Comparison of ENCODE assay signal across 2 cellular contexts in the genomic region with DNA sequence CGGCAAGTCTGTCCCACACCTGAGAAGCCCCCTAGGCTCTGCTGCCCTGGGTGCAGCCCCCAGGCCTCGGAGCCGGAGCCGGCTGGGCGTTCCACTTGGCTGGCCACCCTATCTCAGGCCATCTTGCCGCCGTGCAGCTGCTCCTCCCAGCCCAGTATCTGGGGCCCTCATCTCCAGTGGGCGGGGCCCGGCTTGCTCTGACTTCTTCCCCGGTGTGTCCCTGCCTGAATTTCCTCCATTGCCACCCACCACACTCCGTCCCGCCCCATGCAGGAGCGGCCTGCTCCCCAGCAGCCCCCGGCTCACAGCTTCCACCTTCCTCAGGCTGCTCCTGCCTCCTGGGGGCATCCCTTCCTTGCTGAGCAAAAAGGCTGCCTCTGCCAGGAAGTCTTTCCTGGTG.
TF ChIP-seq lines count a peak whose summit lies in the region.

No MANE protein-coding gene starts in this region.

TF ChIP-seq in IMR-90, 13 proteins besides CTCF, POLR2A, EP300 and RAD21:
- TF ChIP-seq MXI1 (IDR thresholded peaks at IDR 0.05; ENCODE audit: borderline replicate concordance, low read depth, low read length) = no peak
- no peak for TF ChIP-seq RCOR1 (IDR thresholded peaks at IDR 0.05; ENCODE audit: insufficient replicate concordance, low read length)
- TF ChIP-seq FOS (IDR thresholded peaks at IDR 0.05; ENCODE audit: low read depth, low read length) = no peak
- TF ChIP-seq, protein P1, sequence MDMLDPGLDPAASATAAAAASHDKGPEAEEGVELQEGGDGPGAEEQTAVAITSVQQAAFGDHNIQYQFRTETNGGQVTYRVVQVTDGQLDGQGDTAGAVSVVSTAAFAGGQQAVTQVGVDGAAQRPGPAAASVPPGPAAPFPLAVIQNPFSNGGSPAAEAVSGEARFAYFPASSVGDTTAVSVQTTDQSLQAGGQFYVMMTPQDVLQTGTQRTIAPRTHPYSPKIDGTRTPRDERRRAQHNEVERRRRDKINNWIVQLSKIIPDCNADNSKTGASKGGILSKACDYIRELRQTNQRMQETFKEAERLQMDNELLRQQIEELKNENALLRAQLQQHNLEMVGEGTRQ (IDR thresholded peaks at IDR 0.05; ENCODE audit: low read depth, low read length) = no peak
- TF ChIP-seq SMC3 (IDR thresholded peaks at IDR 0.05; ENCODE audit: low read depth, low read length) = no peak
- no peak for TF ChIP-seq NFE2L2 (IDR thresholded peaks at IDR 0.05; ENCODE audit: low read depth, low read length)
- TF ChIP-seq CEBPB (IDR thresholded peaks at IDR 0.05; ENCODE audit: low read depth, low read length) = no peak
- no peak for TF ChIP-seq BHLHE40 (IDR thresholded peaks at IDR 0.05; ENCODE audit: low read depth, low read length)
- TF ChIP-seq MAZ (IDR thresholded peaks at IDR 0.05; ENCODE audit: borderline replicate concordance, low read depth, low read length) = no peak
- TF ChIP-seq CHD1 (IDR thresholded peaks at IDR 0.05; ENCODE audit: low read depth, low read length) = no peak
- no peak for TF ChIP-seq MAFK (IDR thresholded peaks at IDR 0.05; ENCODE audit: low read depth, low read length)
- TF ChIP-seq ELK1 (IDR thresholded peaks at IDR 0.05; ENCODE audit: borderline replicate concordance, low read depth, low read length) = no peak
- TF ChIP-seq RFX5 (IDR thresholded peaks at IDR 0.05; ENCODE audit: low read depth, low read length) = no peak

TF ChIP-seq in H1, 55 proteins besides CTCF, POLR2A, EP300 and RAD21:
- TF ChIP-seq EGR1 (IDR thresholded peaks at IDR 0.05; ENCODE audit: borderline replicate concordance, low read depth, low read length) = no peak
- no peak for TF ChIP-seq TEAD4 (IDR thresholded peaks at IDR 0.05; ENCODE audit: low read depth, low read length)
- no peak for TF ChIP-seq KDM4A (IDR thresholded peaks at IDR 0.05; ENCODE audit: low read depth, low read length, severe bottlenecking)
- no peak for TF ChIP-seq CREB1 (IDR thresholded peaks at IDR 0.05)
- TF ChIP-seq, protein P2, sequence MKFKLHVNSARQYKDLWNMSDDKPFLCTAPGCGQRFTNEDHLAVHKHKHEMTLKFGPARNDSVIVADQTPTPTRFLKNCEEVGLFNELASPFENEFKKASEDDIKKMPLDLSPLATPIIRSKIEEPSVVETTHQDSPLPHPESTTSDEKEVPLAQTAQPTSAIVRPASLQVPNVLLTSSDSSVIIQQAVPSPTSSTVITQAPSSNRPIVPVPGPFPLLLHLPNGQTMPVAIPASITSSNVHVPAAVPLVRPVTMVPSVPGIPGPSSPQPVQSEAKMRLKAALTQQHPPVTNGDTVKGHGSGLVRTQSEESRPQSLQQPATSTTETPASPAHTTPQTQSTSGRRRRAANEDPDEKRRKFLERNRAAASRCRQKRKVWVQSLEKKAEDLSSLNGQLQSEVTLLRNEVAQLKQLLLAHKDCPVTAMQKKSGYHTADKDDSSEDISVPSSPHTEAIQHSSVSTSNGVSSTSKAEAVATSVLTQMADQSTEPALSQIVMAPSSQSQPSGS (IDR thresholded peaks at IDR 0.05; ENCODE audit: low read length) = no peak
- TF ChIP-seq HDAC2 (IDR thresholded peaks at IDR 0.05; ENCODE audit: borderline replicate concordance in 1 of 2, low read depth in 2 of 2, low read length in 2 of 2) = no peak
- no peak for TF ChIP-seq GTF2F1 (IDR thresholded peaks at IDR 0.05; ENCODE audit: borderline replicate concordance, low read depth, low read length)
- TF ChIP-seq, protein P1 (IDR thresholded peaks at IDR 0.05; ENCODE audit: low read length) = no peak
- TF ChIP-seq, protein P3, sequence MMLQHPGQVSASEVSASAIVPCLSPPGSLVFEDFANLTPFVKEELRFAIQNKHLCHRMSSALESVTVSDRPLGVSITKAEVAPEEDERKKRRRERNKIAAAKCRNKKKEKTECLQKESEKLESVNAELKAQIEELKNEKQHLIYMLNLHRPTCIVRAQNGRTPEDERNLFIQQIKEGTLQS (IDR thresholded peaks at IDR 0.05; ENCODE audit: insufficient read depth, low read depth, low read length) = no peak
- TF ChIP-seq CBX8 (IDR thresholded peaks at IDR 0.05; ENCODE audit: borderline replicate concordance, low read depth, low read length) = no peak
- TF ChIP-seq NANOG (IDR thresholded peaks at IDR 0.05; ENCODE audit: insufficient read depth, low read depth, low read length, poor library complexity, severe bottlenecking) = no peak
- no peak for TF ChIP-seq SP4 (IDR thresholded peaks at IDR 0.05; ENCODE audit: low read length)
- no peak for TF ChIP-seq HDAC6 (IDR thresholded peaks at IDR 0.05; ENCODE audit: low read depth, low read length)
- no peak for TF ChIP-seq BCL11A (IDR thresholded peaks at IDR 0.05; ENCODE audit: low read depth in 2 of 2, low read length in 2 of 2)
- no peak for TF ChIP-seq BACH1 (IDR thresholded peaks at IDR 0.05; ENCODE audit: low read length)
- no peak for TF ChIP-seq SUZ12 (IDR thresholded peaks at IDR 0.05; ENCODE audit: low read length)
- TF ChIP-seq ASH2L (IDR thresholded peaks at IDR 0.05; ENCODE audit: low read length) = no peak
